10 cellular contexts compared by ENCODE assay signal in genomic region chr22:43376765-43377485, GRCh38. TPM values are rescaled to one million over a fixed set of nuclear protein-coding genes. Genes with fewer than 3 reads are reported as not detected.
DNase-seq lines count a peak whose midpoint lies in the region; ATAC-seq, FAIRE-seq and TF ChIP-seq lines count a peak whose summit lies in the region.
"Had no signal": no experiment of that assay in that cellular context is flagged by ENCODE, and none has a peak within 500 bp of the region (broad histone marks: within the 10 kb centered on the region; RNA-seq: fewer than 3 reads in every experiment).

No MANE protein-coding gene starts in this region.

- FAIRE-seq in D721Med (lab: Jason Lieb, UNC) = no peak

- peaks cover 6% of the 10 kb centered on the region for H3K9me3 Mint-ChIP-seq in activated CD4-positive, alpha-beta T cell treated with anti-CD3 and anti-CD28 coated beads for 36 hours (ENCODE audit: low read depth)
- peaks cover 4% of the 10 kb centered on the region for H3K9me3 Mint-ChIP-seq in activated CD4-positive, alpha-beta T cell treated with anti-CD3 and anti-CD28 coated beads, Interleukin-2, amount 10 ng/mL, durations not matched to agents 7 days and 5 days

- ATAC-seq in activated CD4-positive, alpha-beta T cell treated with anti-CD3 and anti-CD28 coated beads for 36 hours = no peak

- intact Hi-C loops in activated CD4-positive, alpha-beta T cell treated with anti-CD3 and anti-CD28 coated beads for 36 hours (cut with DNase I, micrococcal nuclease) = no loop called here

- peak; percentile 16 for DNase-seq in activated CD4-positive, alpha-beta T cell treated with anti-CD3 and anti-CD28 coated beads for 36 hours
- no peak for DNase-seq in activated CD4-positive, alpha-beta T cell treated with anti-CD3 and anti-CD28 coated beads, Interleukin-2, amount 10 ng/mL, durations not matched to agents 7 days and 5 days
- DNase-seq in NCI-H1436 treated with DMSO at 0.1 percent for 48 hours (lab: John Stamatoyannopoulos, UW) (peak; percentile 33), D721Med (ENCODE audit: insufficient read length, low spot score) (no peak), kidney tubule cell (ENCODE audit: low spot score) (no peak), kidney glomerular epithelial cell (lab: John Stamatoyannopoulos, UW) (no peak)
- peak; percentile 12 for DNase-seq in central memory CD4-positive, alpha-beta T cell
- DNase-seq in stimulated activated CD8-positive, alpha-beta memory T cell treated with anti-CD3 and anti-CD28 coated beads, Interleukin-7, amount 100 ng/mL, for 24 hours (ENCODE audit: low read depth) = peak; percentile 10
- DNase-seq: islet precursor cell, NCI-H187 treated with DMSO at 0.1 percent for 48 hours had no signal

- H3K27ac Mint-ChIP-seq in activated CD4-positive, alpha-beta T cell treated with anti-CD3 and anti-CD28 coated beads for 36 hours = no peak overlapping the region
- H3K27ac Mint-ChIP-seq in activated CD4-positive, alpha-beta T cell treated with anti-CD3 and anti-CD28 coated beads, Interleukin-2, amount 10 ng/mL, durations not matched to agents 7 days and 5 days = no peak overlapping the region

- peaks cover 7% of the 10 kb centered on the region for H3K4me1 Mint-ChIP-seq in activated CD4-positive, alpha-beta T cell treated with anti-CD3 and anti-CD28 coated beads for 36 hours
- peaks cover 28% of the 10 kb centered on the region for H3K4me1 Mint-ChIP-seq in activated CD4-positive, alpha-beta T cell treated with anti-CD3 and anti-CD28 coated beads, Interleukin-2, amount 10 ng/mL, durations not matched to agents 7 days and 5 days

- H3K27me3 Mint-ChIP-seq in activated CD4-positive, alpha-beta T cell treated with anti-CD3 and anti-CD28 coated beads for 36 hours = peaks cover 24% of the 10 kb centered on the region
- peaks cover 43% of the 10 kb centered on the region for H3K27me3 Mint-ChIP-seq in activated CD4-positive, alpha-beta T cell treated with anti-CD3 and anti-CD28 coated beads, Interleukin-2, amount 10 ng/mL, durations not matched to agents 7 days and 5 days

- CTCF ChIA-PET in activated CD4-positive, alpha-beta T cell treated with anti-CD3 and anti-CD28 coated beads for 36 hours (lab: Charles Lee) = interaction anchor here (1.0 kb wide), 1 partner anchor 31 kb away, joined by 3 read pairs; no protein-coding TSS in a partner anchor
- CTCF ChIA-PET in activated CD4-positive, alpha-beta T cell treated with anti-CD3 and anti-CD28 coated beads, Interleukin-2, amount 10 ng/mL, durations not matched to agents 7 days and 5 days (lab: Charles Lee) = interaction anchor here (0.5 kb wide), 1 partner anchor 141 kb away, joined by 3 read pairs; no protein-coding TSS in a partner anchor

- POLR2A ChIA-PET in activated CD4-positive, alpha-beta T cell treated with anti-CD3 and anti-CD28 coated beads for 36 hours (lab: Charles Lee) = no interaction called here
- POLR2A ChIA-PET in activated CD4-positive, alpha-beta T cell treated with anti-CD3 and anti-CD28 coated beads, Interleukin-2, amount 10 ng/mL, durations not matched to agents 7 days and 5 days (lab: Charles Lee) = no interaction called here

- no peaks in the 10 kb centered on the region for H3K36me3 Mint-ChIP-seq in activated CD4-positive, alpha-beta T cell treated with anti-CD3 and anti-CD28 coated beads for 36 hours (ENCODE audit: low read depth)
- no peaks in the 10 kb centered on the region for H3K36me3 Mint-ChIP-seq in activated CD4-positive, alpha-beta T cell treated with anti-CD3 and anti-CD28 coated beads, Interleukin-2, amount 10 ng/mL, durations not matched to agents 7 days and 5 days (ENCODE audit: low read depth)

- no peak for TF ChIP-seq CTCF in D721Med (IDR thresholded peaks at IDR 0.05; ENCODE audit: insufficient read depth, missing control alignments)

- H3K4me3 Mint-ChIP-seq in activated CD4-positive, alpha-beta T cell treated with anti-CD3 and anti-CD28 coated beads for 36 hours = no peak overlapping the region
- H3K4me3 Mint-ChIP-seq in activated CD4-positive, alpha-beta T cell treated with anti-CD3 and anti-CD28 coated beads, Interleukin-2, amount 10 ng/mL, durations not matched to agents 7 days and 5 days = no peak overlapping the region

RNA-seq across cellular contexts. Expression of gene SCUBE1, which starts 33.8 kb away (rescaled TPM):
- not detected for total RNA-seq in activated CD4-positive, alpha-beta T cell treated with anti-CD3 and anti-CD28 coated beads for 36 hours
- not detected for total RNA-seq in activated CD4-positive, alpha-beta T cell treated with anti-CD3 and anti-CD28 coated beads, Interleukin-2, amount 10 ng/mL, durations not matched to agents 7 days and 5 days

RNA-seq across cellular contexts. Expression of gene MPPED1, which starts 34.9 kb away (rescaled TPM):
- total RNA-seq in activated CD4-positive, alpha-beta T cell treated with anti-CD3 and anti-CD28 coated beads for 36 hours = not detected
- not detected for total RNA-seq in activated CD4-positive, alpha-beta T cell treated with anti-CD3 and anti-CD28 coated beads, Interleukin-2, amount 10 ng/mL, durations not matched to agents 7 days and 5 days

Comparison
In these comparisons a context has a peak if more than half of its experiments do, and no peak if none do; other contexts are left out.
1. DNase-seq: peak in activated CD4-positive, alpha-beta T cell treated with anti-CD3 and anti-CD28 coated beads for 36 hours (single experiment), NCI-H1436 treated with DMSO at 0.1 percent for 48 hours (single experiment), central memory CD4-positive, alpha-beta T cell (single experiment) and stimulated activated CD8-positive, alpha-beta memory T cell treated with anti-CD3 and anti-CD28 coated beads, Interleukin-7, amount 100 ng/mL, for 24 hours (single experiment); none in activated CD4-positive, alpha-beta T cell treated with anti-CD3 and anti-CD28 coated beads, Interleukin-2, amount 10 ng/mL, durations not matched to agents 7 days and 5 days (single experiment), D721Med (single experiment), kidney tubule cell (single experiment) and kidney glomerular epithelial cell (single experiment).